1 cellular context compared by ENCODE assay signal in the genomic region with DNA sequence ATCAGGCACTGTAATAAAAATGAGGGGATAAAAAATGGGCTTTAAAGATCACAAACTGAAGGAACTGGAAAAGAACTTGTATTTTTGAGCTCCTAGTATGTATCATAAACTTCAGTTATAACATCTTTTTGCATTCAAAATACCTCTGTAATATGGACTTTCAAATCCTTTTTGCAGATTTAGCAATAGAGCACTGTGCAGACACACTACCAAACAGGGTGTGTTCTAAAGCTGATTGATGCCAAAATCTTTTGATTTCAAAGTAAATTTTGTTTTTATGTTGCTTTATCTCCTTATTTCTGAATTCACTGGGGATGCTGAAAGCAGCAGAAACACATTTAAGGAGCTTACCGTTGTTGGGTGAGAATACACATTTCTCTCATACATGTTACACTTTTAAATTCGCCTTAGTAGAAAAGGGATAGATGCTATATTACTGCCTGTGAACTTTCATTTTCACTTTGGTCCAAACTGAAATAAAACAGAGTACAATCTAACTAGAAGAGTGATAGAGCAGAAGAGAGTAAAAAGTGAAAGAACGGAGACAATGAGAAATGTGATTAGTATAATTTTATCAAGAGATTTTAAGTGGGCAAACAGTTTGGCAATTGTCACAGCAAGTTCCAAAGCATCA.
TF ChIP-seq lines count a peak whose summit lies in the region.

No MANE protein-coding gene starts in this region.

TF ChIP-seq in endothelial cell of umbilical vein, 7 proteins besides CTCF, POLR2A, EP300 and RAD21 (continued from another document):
- TF ChIP-seq, protein P1, sequence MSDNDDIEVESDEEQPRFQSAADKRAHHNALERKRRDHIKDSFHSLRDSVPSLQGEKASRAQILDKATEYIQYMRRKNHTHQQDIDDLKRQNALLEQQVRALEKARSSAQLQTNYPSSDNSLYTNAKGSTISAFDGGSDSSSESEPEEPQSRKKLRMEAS (IDR thresholded peaks at IDR 0.05; ENCODE audit: insufficient read depth, insufficient read length), result no peak
- no peak for TF ChIP-seq GATA2 (IDR thresholded peaks at IDR 0.05; ENCODE audit: insufficient read depth, insufficient read length, low read depth, low read length)
- no peak for TF ChIP-seq POLR2AphosphoS5 (IDR thresholded peaks at IDR 0.05; ENCODE audit: insufficient read depth, low read depth, low read length)
- TF ChIP-seq FOS (IDR thresholded peaks at IDR 0.05; ENCODE audit: borderline replicate concordance, insufficient read depth, low read length), result no peak
- TF ChIP-seq EZH2 (IDR thresholded peaks at IDR 0.05; ENCODE audit: borderline replicate concordance, low read depth, low read length, severe bottlenecking), result no peak
TF ChIP-seq in endothelial cell of umbilical vein: peak in this region for 0.
